In genomic region chr6:35474129-35474977, GRCh38 we compare ENCODE assay signal across 13 cellular contexts. TPM values are rescaled to one million over a fixed set of nuclear protein-coding genes. Genes with fewer than 3 reads are reported as not detected.
DNase-seq lines count a peak whose midpoint lies in the region; ATAC-seq and TF ChIP-seq lines count a peak whose summit lies in the region.
"Had no signal": no experiment of that assay in that cellular context is flagged by ENCODE, and none has a peak within 500 bp of the region (broad histone marks: within the 10 kb centered on the region; RNA-seq: fewer than 3 reads in every experiment).

No MANE protein-coding gene starts in this region.

- peaks cover 10% of the 10 kb centered on the region for H3K79me1 ChIP-seq in mesenchymal stem cell (replicated peaks; ENCODE audit: low read length, poor library complexity, severe bottlenecking)

- peaks cover 29% of the 10 kb centered on the region for H3K4me1 Mint-ChIP-seq in activated CD4-positive, alpha-beta memory T cell treated with anti-CD3 and anti-CD28 coated beads for 36 hours (ENCODE audit: low read depth)

- H3K4me3 Mint-ChIP-seq in activated CD4-positive, alpha-beta memory T cell treated with anti-CD3 and anti-CD28 coated beads for 36 hours = no peak overlapping the region

- in situ Hi-C loops in G401 (cut with HindIII; ENCODE audit: low sequenced_read_pairs) = no loop called here

- no peak overlapping the region for H3K14ac ChIP-seq in mesenchymal stem cell (ENCODE audit: low read length in 2 of 2)

- H4K8ac ChIP-seq in mesenchymal stem cell (ENCODE audit: low read length) = no peak overlapping the region

- H3K23ac ChIP-seq in mesenchymal stem cell (ENCODE audit: low read length in 2 of 2) = no peak overlapping the region

- WGBS in mesenchymal stem cell = 96% methylated on average over 7 of the region's 14 CpGs

- no peak overlapping the region for H3K9ac ChIP-seq in mesenchymal stem cell (ENCODE audit: low read length)

- H3K27me3 Mint-ChIP-seq in activated CD4-positive, alpha-beta memory T cell treated with anti-CD3 and anti-CD28 coated beads for 36 hours = no peaks in the 10 kb centered on the region

- H4K91ac ChIP-seq in mesenchymal stem cell (ENCODE audit: low read length) = no peak overlapping the region

- TF ChIP-seq POLR2A in GM19099 (IDR thresholded peaks at IDR 0.05; ENCODE audit: extremely low read depth, insufficient read length, low read depth) = peak; percentile 13

- H3K18ac ChIP-seq in mesenchymal stem cell (ENCODE audit: low read depth in 1 of 2, low read length in 2 of 2) = no peak overlapping the region

- no peak overlapping the region for H2BK12ac ChIP-seq in mesenchymal stem cell (ENCODE audit: low read length in 2 of 2)

- H2AFZ ChIP-seq in mesenchymal stem cell (ENCODE audit: low read depth, low read length) = no peak overlapping the region

- H3K36me3 ChIP-seq in mesenchymal stem cell (ENCODE audit: control insufficient read depth in 1 of 2, insufficient read depth in 2 of 2, low read depth in 1 of 2, low read length in 2 of 2) = peaks cover 80 to 86% of the 10 kb centered on the region in 2 experiments
- H3K36me3 ChIP-seq: colonic mucosa had no signal

- peak overlapping the region; percentile 23 for H3K27ac Mint-ChIP-seq in activated CD4-positive, alpha-beta memory T cell treated with anti-CD3 and anti-CD28 coated beads for 36 hours

- peak overlapping the region; percentile 22 for H2AK5ac ChIP-seq in mesenchymal stem cell (ENCODE audit: low read length, severe bottlenecking)

- H3K27me3 ChIP-seq in mesenchymal stem cell (ENCODE audit: control insufficient read depth in 1 of 2, insufficient read depth in 1 of 2, low read length in 2 of 2) = no peaks in the 10 kb centered on the region
- H3K27me3 ChIP-seq: colonic mucosa had no signal

- intact Hi-C loops in activated CD4-positive, alpha-beta memory T cell treated with anti-CD3 and anti-CD28 coated beads for 36 hours (cut with micrococcal nuclease) = no loop called here

- H2BK5ac ChIP-seq in mesenchymal stem cell (ENCODE audit: low read depth, low read length, poor library complexity, severe bottlenecking) = no peak overlapping the region

- no peak overlapping the region for H2BK120ac ChIP-seq in mesenchymal stem cell (ENCODE audit: low read depth, low read length)

- H3K9me3 ChIP-seq in mesenchymal stem cell (ENCODE audit: control insufficient read depth, low read length) = no peaks in the 10 kb centered on the region
- H3K9me3 ChIP-seq: colonic mucosa had no signal

- H3K4me3 ChIP-seq in mesenchymal stem cell (ENCODE audit: insufficient read depth in 1 of 2, low read depth in 1 of 2, low read length in 2 of 2) = no peak overlapping the region
- H3K4me3 ChIP-seq: colonic mucosa, lung had no signal

- H3K9me3 Mint-ChIP-seq in activated CD4-positive, alpha-beta memory T cell treated with anti-CD3 and anti-CD28 coated beads for 36 hours = no peaks in the 10 kb centered on the region

- ATAC-seq in GM21423 (IDR thresholded peaks at IDR 0.05; ENCODE audit: unreplicated experiment) = no peak

- no peak overlapping the region for H3K4ac ChIP-seq in mesenchymal stem cell (ENCODE audit: low read depth in 1 of 2, low read length in 2 of 2)

- no peak overlapping the region for H3K27ac ChIP-seq in mesenchymal stem cell (ENCODE audit: low read length, poor library complexity, severe bottlenecking)
- H3K27ac ChIP-seq: colonic mucosa had no signal

- POLR2A ChIA-PET in activated CD4-positive, alpha-beta memory T cell treated with anti-CD3 and anti-CD28 coated beads for 36 hours (lab: Charles Lee) = interaction anchor here (0.7 to 2.1 kb wide), 3 partner anchors 23 to 102 kb away, joined by 3 to 11 read pairs (median 4); partner anchors contain the start of gene TEAD3

- CTCF ChIA-PET in activated CD4-positive, alpha-beta memory T cell treated with anti-CD3 and anti-CD28 coated beads for 36 hours (lab: Charles Lee) = interaction anchor here (0.7 to 1.0 kb wide), 3 partner anchors 78 to 150 kb away, joined by 3 read pairs; partner anchors contain the start of gene PPARD

- peaks cover 35% of the 10 kb centered on the region for H3K36me3 Mint-ChIP-seq in activated CD4-positive, alpha-beta memory T cell treated with anti-CD3 and anti-CD28 coated beads for 36 hours

- no peak overlapping the region for H3K4me2 ChIP-seq in mesenchymal stem cell (ENCODE audit: low read length, poor library complexity, severe bottlenecking)

- H3K4me1 ChIP-seq in mesenchymal stem cell (ENCODE audit: control insufficient read depth, insufficient read depth, low read depth, low read length) = peaks cover 16% of the 10 kb centered on the region
- H3K4me1 ChIP-seq: colonic mucosa had no signal

- no peak overlapping the region for H2BK15ac ChIP-seq in mesenchymal stem cell (ENCODE audit: low read depth, poor library complexity, severe bottlenecking)

- DNase-seq in EL (peak; percentile 25), mesenchymal stem cell (no peak), T1000 (lab: John Stamatoyannopoulos, UW) (no peak), G401 (ENCODE audit: low spot score) (no peak), DMS153 treated with DMSO at 0.1 percent for 48 hours (lab: John Stamatoyannopoulos, UW; ENCODE audit: unreplicated experiment) (no peak)
- no peak for DNase-seq in activated CD4-positive, alpha-beta memory T cell treated with anti-CD3 and anti-CD28 coated beads for 36 hours
- DNase-seq: colonic mucosa, NCI-H187 had no signal

RNA-seq across cellular contexts. Expression of gene RPL10A, which starts 6.2 kb away (rescaled TPM):
- total RNA-seq in activated CD4-positive, alpha-beta memory T cell treated with anti-CD3 and anti-CD28 coated beads for 36 hours = 1,000 to 10,000 TPM; 2,144 to 2,205 TPM
- polyA plus RNA-seq in mesenchymal stem cell (2013, experiment 1 of 2) = 1,727 TPM
- polyA plus RNA-seq in mesenchymal stem cell (2013, experiment 2 of 2) = 1,711 TPM
- total RNA-seq in G401 (2014; rRNA removed; shearing (Covaris generic)) = 3,184 and 4,000 TPM in 2 replicates

RNA-seq across cellular contexts. Expression of gene FANCE, which starts 22.2 kb away (rescaled TPM):
- total RNA-seq in activated CD4-positive, alpha-beta memory T cell treated with anti-CD3 and anti-CD28 coated beads for 36 hours = 10 to 100 TPM; 18.9 to 19.2 TPM
- 2.3 TPM for polyA plus RNA-seq in mesenchymal stem cell (2013, experiment 1 of 2)
- polyA plus RNA-seq in mesenchymal stem cell (2013, experiment 2 of 2) = 2.3 TPM
- total RNA-seq in G401 (2014; rRNA removed; shearing (Covaris generic)) = 21.0 and 22.2 TPM in 2 replicates

RNA-seq across cellular contexts. Expression of gene TEAD3, which starts 22.5 kb away (rescaled TPM):
- 1 to 10 TPM; 1.8 to 2.2 TPM for total RNA-seq in activated CD4-positive, alpha-beta memory T cell treated with anti-CD3 and anti-CD28 coated beads for 36 hours
- polyA plus RNA-seq in mesenchymal stem cell (2013, experiment 1 of 2) = 41.3 TPM
- 39.0 TPM for polyA plus RNA-seq in mesenchymal stem cell (2013, experiment 2 of 2)
- 15.6 and 19.4 TPM in 2 replicates for total RNA-seq in G401 (2014; rRNA removed; shearing (Covaris generic))

RNA-seq across cellular contexts. Expression of gene TULP1, which starts 38.3 kb away (rescaled TPM):
- not detected for total RNA-seq in activated CD4-positive, alpha-beta memory T cell treated with anti-CD3 and anti-CD28 coated beads for 36 hours
- polyA plus RNA-seq in mesenchymal stem cell (2013, experiment 1 of 2) = not detected
- polyA plus RNA-seq in mesenchymal stem cell (2013, experiment 2 of 2) = not detected
- total RNA-seq in G401 (2014; rRNA removed; shearing (Covaris generic)) = not detected in 2 replicates
- total RNA-seq: colonic mucosa, pulmonary artery endothelial cell, SK-MEL-5 had no signal
